Comparison of ENCODE assay signal across 17 cellular contexts in the genomic region with DNA sequence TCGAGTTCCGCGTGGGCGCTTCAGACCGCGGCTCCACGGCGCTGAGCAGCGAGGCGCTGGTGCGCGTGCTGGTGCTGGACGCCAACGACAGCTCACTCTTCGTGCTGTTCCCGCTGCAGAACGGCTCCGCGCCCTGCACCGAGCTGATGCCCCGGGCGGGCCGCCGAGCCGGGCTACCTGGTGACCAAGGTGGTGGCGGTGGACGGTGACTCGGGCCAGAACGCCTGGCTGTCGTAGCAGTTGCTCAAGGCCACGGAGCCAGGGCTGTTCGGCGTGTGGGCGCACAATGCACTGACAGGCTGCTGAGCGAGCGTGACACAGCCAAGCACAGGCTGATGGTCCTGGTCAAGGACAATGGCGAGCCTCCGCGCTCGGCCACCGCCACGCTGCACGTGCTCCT. TPM values are rescaled to one million over a fixed set of nuclear protein-coding genes. Genes with fewer than 3 reads are reported as not detected.
DNase-seq lines count a peak whose midpoint lies in the region; TF ChIP-seq lines count a peak whose summit lies in the region.
"Had no signal": no experiment of that assay in that cellular context is flagged by ENCODE, and none has a peak within 500 bp of the region (broad histone marks: within the 10 kb centered on the region; RNA-seq: fewer than 3 reads in every experiment).

No MANE protein-coding gene starts in this region.

- H3K79me2 ChIP-seq in H9 (ENCODE audit: insufficient read depth, low read length) = no peaks in the 10 kb centered on the region

- H3K4me3 Mint-ChIP-seq in H9 = no peak overlapping the region
- H3K4me3 Mint-ChIP-seq: CD4-positive, alpha-beta T cell; CD8-positive, alpha-beta T cell had no signal

- H3K14ac ChIP-seq in mesenchymal stem cell (ENCODE audit: low read length in 2 of 2) (no peak overlapping the region), H9 (ENCODE audit: insufficient read depth, low read length) (no peak overlapping the region)

- peaks cover under 1% of the 10 kb centered on the region; the same call in 1 of the 2 replicates for H3K27me3 Mint-ChIP-seq in H9 (ENCODE audit: low read depth)

- DNase-seq in coronary artery (ENCODE audit: low spot score) (no peak), mesenchymal stem cell (no peak), H7 (no peak), H9 (no peak)
- no peak for DNase-seq in activated CD8-positive, alpha-beta memory T cell treated with anti-CD3 and anti-CD28 coated beads, Interleukin-2, amount 50 U/mL, for 4 hours
- DNase-seq: 8988T; ACHN; BE2C; Caco-2; Calu3; CD4-positive, alpha-beta T cell; CD8-positive, alpha-beta T cell; DMS79 treated with DMSO at 0.1 percent for 48 hours; GF-D8 had no signal

- no peak overlapping the region for H2AFZ ChIP-seq in mesenchymal stem cell (ENCODE audit: low read depth, low read length)
- H2AFZ ChIP-seq in H9 (ENCODE audit: low read length) = no peak overlapping the region

- H3K27ac ChIP-seq in coronary artery (no peak overlapping the region), mesenchymal stem cell (ENCODE audit: low read length, poor library complexity, severe bottlenecking) (no peak overlapping the region), subcutaneous abdominal adipose tissue (ENCODE audit: low read depth, low read length) (no peak overlapping the region), H9 (ENCODE audit: insufficient read length, low read depth, low read length) (no peak overlapping the region)
- H3K27ac ChIP-seq: BLaER1 treated with 17β-estradiol and CSF1 and Interleukin-3, amounts not matched to agents 10 nM and 100 nM; C4-2B had no signal

- H3K36me3 ChIP-seq in mesenchymal stem cell (ENCODE audit: control insufficient read depth in 1 of 2, insufficient read depth in 2 of 2, low read depth in 1 of 2, low read length in 2 of 2) (peaks cover 0 to 3% of the 10 kb centered on the region in 2 experiments), subcutaneous abdominal adipose tissue (ENCODE audit: control insufficient read depth in 5 of 5, insufficient read depth in 5 of 5, low read length in 5 of 5) (no peaks in the 10 kb centered on the region), H7 (replicated peaks; ENCODE audit: control insufficient read depth, insufficient read depth, low read length) (no peaks in the 10 kb centered on the region)
- H3K36me3 ChIP-seq: BE2C had no signal

- H3K27me3 ChIP-seq in mesenchymal stem cell (ENCODE audit: control insufficient read depth in 1 of 2, insufficient read depth in 1 of 2, low read length in 2 of 2) (no peaks in the 10 kb centered on the region), subcutaneous abdominal adipose tissue (ENCODE audit: control insufficient read depth in 5 of 5, insufficient read depth in 4 of 5, low read length in 5 of 5) (peaks cover 0 to 3% (median 0%) of the 10 kb centered on the region in 5 donors), H7 (ENCODE audit: control insufficient read depth, insufficient read depth, low read length) (no peaks in the 10 kb centered on the region), H9 (ENCODE audit: insufficient read depth, low read length) (no peaks in the 10 kb centered on the region)
- H3K27me3 ChIP-seq: BE2C; BLaER1 treated with 17β-estradiol and CSF1 and Interleukin-3, amounts not matched to agents 10 nM and 100 nM had no signal

- H4K8ac ChIP-seq in mesenchymal stem cell (ENCODE audit: low read length) = no peak overlapping the region
- H4K8ac ChIP-seq in H9 (replicated peaks; ENCODE audit: insufficient read length, low read depth, low read length) = no peak overlapping the region

- no peak overlapping the region for H3K27ac Mint-ChIP-seq in H9
- H3K27ac Mint-ChIP-seq: CD4-positive, alpha-beta T cell; CD8-positive, alpha-beta T cell had no signal

- H3K4me1 Mint-ChIP-seq in H9 = peaks cover 0 to 14% of the 10 kb centered on the region in 2 experiments; a peak in 2 of 4 replicates

- H3K9me3 Mint-ChIP-seq in H9 = peaks cover 55 to 75% of the 10 kb centered on the region in 2 experiments

- no peak overlapping the region for H2BK20ac ChIP-seq in H9 (ENCODE audit: low read depth, low read length, poor library complexity, severe bottlenecking)

- H3K9me3 ChIP-seq in mesenchymal stem cell (ENCODE audit: control insufficient read depth, low read length) (peaks cover 100% of the 10 kb centered on the region), subcutaneous abdominal adipose tissue (ENCODE audit: control insufficient read depth in 5 of 5, low read length in 5 of 5) (peaks cover 61 to 94% (median 79%) of the 10 kb centered on the region in 5 donors), H9 (ENCODE audit: control insufficient read depth, low read depth, low read length) (no peaks in the 10 kb centered on the region)
- H3K9me3 ChIP-seq: BE2C had no signal

- TF ChIP-seq CTCF in coronary artery (IDR thresholded peaks at IDR 0.05) (no peak), H9 (conservative IDR thresholded peaks at IDR 0.05) (no peak)

- H4K5ac ChIP-seq in H9 (ENCODE audit: insufficient read length, low read depth, low read length) = no peak overlapping the region

- H3K23ac ChIP-seq in mesenchymal stem cell (ENCODE audit: low read length in 2 of 2) = no peak overlapping the region
- no peak overlapping the region for H3K23ac ChIP-seq in H9 (ENCODE audit: insufficient read length, low read depth, low read length)

- H3T11ph ChIP-seq in H9 (ENCODE audit: low read length) = no peak overlapping the region

- no peaks in the 10 kb centered on the region for H4K20me1 ChIP-seq in H9 (ENCODE audit: control insufficient read depth, insufficient read depth, insufficient read length)
- H4K20me1 ChIP-seq: BLaER1 treated with 17β-estradiol and CSF1 and Interleukin-3, amounts not matched to agents 10 nM and 100 nM had no signal

- no peak overlapping the region for H3K4me2 ChIP-seq in mesenchymal stem cell (ENCODE audit: low read length, poor library complexity, severe bottlenecking)
- no peak overlapping the region for H3K4me2 ChIP-seq in H9 (ENCODE audit: insufficient read depth, insufficient read length, low read length)
- H3K4me2 ChIP-seq: BLaER1 treated with 17β-estradiol and CSF1 and Interleukin-3, amounts not matched to agents 10 nM and 100 nM had no signal

- H2AK5ac ChIP-seq in mesenchymal stem cell (ENCODE audit: low read length, severe bottlenecking) (no peak overlapping the region), H9 (ENCODE audit: insufficient read length, low read length) (no peak overlapping the region)

- no peak overlapping the region for H2BK120ac ChIP-seq in mesenchymal stem cell (ENCODE audit: low read depth, low read length)
- H2BK120ac ChIP-seq in H9 (ENCODE audit: low read depth, low read length, poor library complexity, severe bottlenecking) = no peak overlapping the region

- peak overlapping the region; percentile 45 for H3K4me3 ChIP-seq in coronary artery
- H3K4me3 ChIP-seq in mesenchymal stem cell (ENCODE audit: insufficient read depth in 1 of 2, low read depth in 1 of 2, low read length in 2 of 2) = peak overlapping the region in 1 of 2 experiments; percentile 1
- H3K4me3 ChIP-seq in subcutaneous abdominal adipose tissue (ENCODE audit: low read depth in 1 of 5, low read length in 5 of 5) = peak overlapping the region in 3 of 5 donors; percentile 11 to 40 (median 22)
- H3K4me3 ChIP-seq in H7 (ENCODE audit: insufficient read depth, low read depth, low read length) = no peak overlapping the region
- H3K4me3 ChIP-seq: BLaER1 treated with 17β-estradiol and CSF1 and Interleukin-3, amounts not matched to agents 10 nM and 100 nM had no signal

- peaks cover 14 to 38% (median 17%) of the 10 kb centered on the region in 3 experiments for H3K36me3 Mint-ChIP-seq in H9 (ENCODE audit: insufficient read depth in 1 of 3, low read depth in 3 of 3)

- no peak overlapping the region for H3K18ac ChIP-seq in mesenchymal stem cell (ENCODE audit: low read depth in 1 of 2, low read length in 2 of 2)
- H3K18ac ChIP-seq in H9 (ENCODE audit: insufficient read length, low read depth, low read length) = no peak overlapping the region

- H4K91ac ChIP-seq in mesenchymal stem cell (ENCODE audit: low read length) = peak overlapping the region; percentile 28
- no peak overlapping the region for H4K91ac ChIP-seq in H9 (ENCODE audit: insufficient read length, low read depth, low read length)

- H3K79me1 ChIP-seq in mesenchymal stem cell (replicated peaks; ENCODE audit: low read length, poor library complexity, severe bottlenecking) = no peaks in the 10 kb centered on the region
- H3K79me1 ChIP-seq in H9 (ENCODE audit: insufficient read depth, low read depth, low read length, poor library complexity, severe bottlenecking) = no peaks in the 10 kb centered on the region

- H2BK12ac ChIP-seq in mesenchymal stem cell (ENCODE audit: low read length in 2 of 2) (no peak overlapping the region), H9 (ENCODE audit: insufficient read length, low read depth, low read length) (no peak overlapping the region)

- no peak overlapping the region for H2BK15ac ChIP-seq in mesenchymal stem cell (ENCODE audit: low read depth, poor library complexity, severe bottlenecking)
- H2BK15ac ChIP-seq in H9 (ENCODE audit: low read depth, low read length) = no peak overlapping the region

- H3K9ac ChIP-seq in mesenchymal stem cell (ENCODE audit: low read length) = no peak overlapping the region
- H3K9ac ChIP-seq in subcutaneous abdominal adipose tissue (ENCODE audit: low read length in 5 of 5) = no peak overlapping the region
- H3K9ac ChIP-seq in H9 (ENCODE audit: extremely low read depth, insufficient read length, low read length) = no peak overlapping the region
- H3K9ac ChIP-seq: BLaER1 treated with 17β-estradiol and CSF1 and Interleukin-3, amounts not matched to agents 10 nM and 100 nM had no signal

- no peak overlapping the region for H3K4ac ChIP-seq in mesenchymal stem cell (ENCODE audit: low read depth in 1 of 2, low read length in 2 of 2)
- H3K4ac ChIP-seq in H9 (ENCODE audit: low read depth, low read length) = no peak overlapping the region

- no peak overlapping the region for H3K56ac ChIP-seq in H9 (ENCODE audit: insufficient read length, low read depth, low read length)

- H3K4me1 ChIP-seq in mesenchymal stem cell (ENCODE audit: control insufficient read depth, insufficient read depth, low read depth, low read length) = no peaks in the 10 kb centered on the region
- H3K4me1 ChIP-seq in subcutaneous abdominal adipose tissue (ENCODE audit: control insufficient read depth in 5 of 5, insufficient read depth in 5 of 5, low read length in 5 of 5) = peaks cover 0 to 5% (median 0%) of the 10 kb centered on the region in 5 donors
- no peaks in the 10 kb centered on the region for H3K4me1 ChIP-seq in H9 (ENCODE audit: insufficient read depth, low read length)
- H3K4me1 ChIP-seq: BE2C; BLaER1 treated with 17β-estradiol and CSF1 and Interleukin-3, amounts not matched to agents 10 nM and 100 nM; Caco-2 had no signal

- 95% methylated on average over 42 of the region's 43 CpGs for WGBS in mesenchymal stem cell
- WGBS in H9 (ENCODE audit: extremely low coverage, insufficient read length, low lambda C conversion rate) = no CpG with 5 or more reads among the region's 43 CpGs

- H3K23me2 ChIP-seq in H9 (ENCODE audit: insufficient read length, low read depth, low read length, poor library complexity, severe bottlenecking) = peaks cover 4% of the 10 kb centered on the region

- no peak overlapping the region for H2BK5ac ChIP-seq in mesenchymal stem cell (ENCODE audit: low read depth, low read length, poor library complexity, severe bottlenecking)
- no peak overlapping the region for H2BK5ac ChIP-seq in H9 (ENCODE audit: insufficient read length, low read length)

RNA-seq across cellular contexts. Expression of gene PCDHB15, which starts 3.7 kb away (rescaled TPM):
- polyA plus RNA-seq in mesenchymal stem cell (2013, experiment 1 of 2) = 0.98 TPM
- polyA plus RNA-seq in mesenchymal stem cell (2013, experiment 2 of 2) = 0.99 TPM
- total RNA-seq in H7 (2014; rRNA removed; shearing (Covaris generic)) = not detected in 2 replicates
- 5.2 and 7.0 TPM in 2 replicates for total RNA-seq in H9 (2021)
- total RNA-seq: Caco-2; CD4-positive, alpha-beta T cell; CD8-positive, alpha-beta T cell had no signal

RNA-seq across cellular contexts. Expression of gene PCDHB14, which starts 18.4 kb away (rescaled TPM):
- 2.0 TPM for polyA plus RNA-seq in mesenchymal stem cell (2013, experiment 1 of 2)
- 2.1 TPM for polyA plus RNA-seq in mesenchymal stem cell (2013, experiment 2 of 2)
- total RNA-seq in H7 (2014; rRNA removed; shearing (Covaris generic)) = 0.10 and 0.26 TPM in 2 replicates
- 1.5 and 2.4 TPM in 2 replicates for total RNA-seq in H9 (2021)
- total RNA-seq: CD4-positive, alpha-beta T cell; CD8-positive, alpha-beta T cell had no signal

RNA-seq across cellular contexts. Expression of gene PCDHB13, which starts 27.8 kb away (rescaled TPM):
- polyA plus RNA-seq in mesenchymal stem cell (2013, experiment 1 of 2) = 1.3 TPM
- polyA plus RNA-seq in mesenchymal stem cell (2013, experiment 2 of 2) = 1.3 TPM
- 0.03 TPM in 1 of 2 replicates, not detected in the other for total RNA-seq in H7 (2014; rRNA removed; shearing (Covaris generic))
- total RNA-seq in H9 (2021) = 1.5 and 1.7 TPM in 2 replicates
- total RNA-seq: Caco-2; CD4-positive, alpha-beta T cell; CD8-positive, alpha-beta T cell had no signal

RNA-seq across cellular contexts. Expression of gene PCDHB12, which starts 33.0 kb away (rescaled TPM):
- 0.17 TPM for polyA plus RNA-seq in mesenchymal stem cell (2013, experiment 1 of 2)
- 0.15 TPM for polyA plus RNA-seq in mesenchymal stem cell (2013, experiment 2 of 2)
- not detected in 2 replicates for total RNA-seq in H7 (2014; rRNA removed; shearing (Covaris generic))
- total RNA-seq in H9 (2021) = 2.3 and 3.1 TPM in 2 replicates
- total RNA-seq: Caco-2; CD4-positive, alpha-beta T cell; CD8-positive, alpha-beta T cell had no signal

RNA-seq across cellular contexts. Expression of gene PCDHB11, which starts 42.1 kb away (rescaled TPM):
- polyA plus RNA-seq in mesenchymal stem cell (2013, experiment 1 of 2) = 0.32 TPM
- 0.32 TPM for polyA plus RNA-seq in mesenchymal stem cell (2013, experiment 2 of 2)
- 0.03 and 0.18 TPM in 2 replicates for total RNA-seq in H7 (2014; rRNA removed; shearing (Covaris generic))
- total RNA-seq in H9 (2021) = 1.9 and 2.0 TPM in 2 replicates
- total RNA-seq: Caco-2; CD4-positive, alpha-beta T cell; CD8-positive, alpha-beta T cell had no signal
